In the genomic region with DNA sequence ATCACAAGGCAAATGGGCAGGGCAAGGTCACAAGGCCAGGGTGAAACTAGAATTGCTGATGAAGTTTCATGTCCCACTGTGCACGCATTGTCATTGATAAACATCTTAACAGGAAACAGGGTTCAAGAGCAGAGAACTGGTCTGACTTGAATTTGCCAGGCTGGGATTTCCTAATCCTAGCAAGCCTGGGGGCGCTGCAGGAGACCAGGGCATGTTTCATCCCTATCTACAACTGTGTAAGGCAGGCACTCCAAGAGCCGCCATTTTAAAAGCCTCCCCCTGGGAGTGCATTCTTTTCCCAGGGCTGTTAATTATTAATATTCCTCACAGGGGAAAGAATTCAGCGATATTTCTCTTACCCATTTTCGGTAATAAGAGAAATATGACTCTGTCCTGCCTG, we compare ENCODE assay signal across 5 cellular contexts. TPM values are rescaled to one million over a fixed set of nuclear protein-coding genes. Genes with fewer than 3 reads are reported as not detected.
"Had no signal": no experiment of that assay in that cellular context is flagged by ENCODE, and none has a peak within 500 bp of the region (broad histone marks: within the 10 kb centered on the region; RNA-seq: fewer than 3 reads in every experiment).

No MANE protein-coding gene starts in this region.

RNA-seq across cellular contexts. Expression of a gene that starts 15.9 kb away (rescaled TPM):
- total RNA-seq: GM23248, H7, HT-29, IMR-90, K562 had no signal
- polyA plus RNA-seq: GM23248, IMR-90 had no signal
